21 cellular contexts compared by ENCODE assay signal in genomic region chr18:10168477-10168876, GRCh38.
DNase-seq lines count a peak whose midpoint lies in the region; FAIRE-seq and TF ChIP-seq lines count a peak whose summit lies in the region.
"Had no signal": no experiment of that assay in that cellular context is flagged by ENCODE, and none has a peak within 500 bp of the region (broad histone marks: within the 10 kb centered on the region; RNA-seq: fewer than 3 reads in every experiment).

No MANE protein-coding gene starts in this region.

- DNase-seq in NCI-H1417 (lab: John Stamatoyannopoulos, UW) (peak in 2 of 3 experiments; percentile 12 to 24), NCI-H1417 treated with DMSO at 0.1 percent for 48 hours (lab: John Stamatoyannopoulos, UW) (no peak), NCI-H345 treated with DMSO at 0.1 percent for 48 hours (lab: John Stamatoyannopoulos, UW; ENCODE audit: unreplicated experiment) (peak; percentile 13), endothelial cell of umbilical vein (ENCODE audit: low read depth, low spot score) (peak; percentile 4), HAP-1 (ENCODE audit: low spot score in 2 of 2) (no peak), NCI-H510A (lab: John Stamatoyannopoulos, UW) (no peak), pons (ENCODE audit: low spot score) (no peak)
- DNase-seq: 8988T; AML-193; C1 segment of cervical spinal cord; CD8-positive, alpha-beta T cell; DMS79 treated with DMSO at 0.1 percent for 48 hours; H7; NCI-H1694; NCI-H82; OCI-M1; Right ventricle myocardium superior; SW 1271; T-helper 17 cell had no signal

- no peak overlapping the region for H3K27ac ChIP-seq in endothelial cell of umbilical vein (ENCODE audit: insufficient read depth, low read depth, low read length)

- TF ChIP-seq POLR2A in endothelial cell of umbilical vein (IDR thresholded peaks at IDR 0.05; ENCODE audit: low read depth, low read length) = no peak

- no peak overlapping the region for H2AFZ ChIP-seq in endothelial cell of umbilical vein (ENCODE audit: low read depth, low read length)

- FAIRE-seq in endothelial cell of umbilical vein (lab: Jason Lieb, UNC) = no peak
- FAIRE-seq: D721Med, K562 had no signal

- POLR2A ChIA-PET in endothelial cell of umbilical vein (lab: Charles Lee) = interaction anchor here (0.9 kb wide), 1 partner anchor 101 kb away, joined by 5 read pairs; no protein-coding TSS in a partner anchor

- intact Hi-C loops in endothelial cell of umbilical vein (cut with micrococcal nuclease) = no loop called here

- H3K4me1 ChIP-seq in endothelial cell of umbilical vein (ENCODE audit: control insufficient read depth, extremely low read depth, insufficient read depth, low read length) (peaks cover 27% of the 10 kb centered on the region), HAP-1 (no peaks in the 10 kb centered on the region)

- dilution Hi-C loops in endothelial cell of umbilical vein (cut with MboI; ENCODE audit: extremely low pct_ligation_motif_present, low sequenced_read_pairs) = no loop called here

- no peaks in the 10 kb centered on the region for H4K20me1 ChIP-seq in endothelial cell of umbilical vein (replicated peaks; ENCODE audit: control insufficient read depth, extremely low read depth, insufficient read depth, low read length)

- H3K4me2 ChIP-seq in endothelial cell of umbilical vein (ENCODE audit: insufficient read depth, low read length) = no peak overlapping the region

- CTCF ChIA-PET in endothelial cell of umbilical vein (lab: Charles Lee) = interaction anchor here (1.3 to 1.8 kb wide), 3 partner anchors 13 to 351 kb away, joined by 3 to 5 read pairs (median 4); no protein-coding TSS in a partner anchor

- no TSS peak for BruUV-seq in endothelial cell of umbilical vein (replicated peaks; lab: Mats Ljungman, UMichigan)

- H3K4me3 ChIP-seq in endothelial cell of umbilical vein (replicated peaks in 1 of 3; ENCODE audit: insufficient read depth in 1 of 3, low read depth in 1 of 3, low read length in 3 of 3) (no peak overlapping the region), HAP-1 (no peak overlapping the region)
- H3K4me3 ChIP-seq: K562 had no signal

- H3K9me3 ChIP-seq in endothelial cell of umbilical vein (replicated peaks; ENCODE audit: control insufficient read depth, insufficient read depth, low read length) (no peaks in the 10 kb centered on the region), HAP-1 (no peaks in the 10 kb centered on the region)

- TF ChIP-seq CTCF in endothelial cell of umbilical vein (IDR thresholded peaks at IDR 0.05; ENCODE audit: extremely low read depth in 1 of 2, insufficient read depth in 1 of 2, low read depth in 1 of 2, low read length in 2 of 2) = no peak

- H3K36me3 ChIP-seq in endothelial cell of umbilical vein (ENCODE audit: control insufficient read depth in 2 of 2, extremely low read depth in 1 of 2, insufficient read depth in 2 of 2, low read length in 2 of 2) = no peaks in the 10 kb centered on the region
- no peaks in the 10 kb centered on the region for H3K36me3 ChIP-seq in HAP-1 (replicated peaks)

- no peaks in the 10 kb centered on the region for H3K9me1 ChIP-seq in endothelial cell of umbilical vein (replicated peaks; ENCODE audit: control insufficient read depth, extremely low read depth, insufficient read depth, low read length)

- H3K9ac ChIP-seq in endothelial cell of umbilical vein (replicated peaks; ENCODE audit: extremely low read depth, insufficient read depth, low read length) = no peak overlapping the region

- in situ Hi-C loops in HAP-1 (cut with MboI; ENCODE audit: low sequenced_read_pairs) = no loop called here

- H3K79me2 ChIP-seq in endothelial cell of umbilical vein (ENCODE audit: control insufficient read depth, insufficient read depth, low read length) = no peaks in the 10 kb centered on the region

- no peaks in the 10 kb centered on the region for H3K27me3 ChIP-seq in endothelial cell of umbilical vein (ENCODE audit: control insufficient read depth in 2 of 2, insufficient read depth in 2 of 2, low read length in 2 of 2)
- H3K27me3 ChIP-seq in HAP-1 (ENCODE audit: low read depth) = peaks cover 5% of the 10 kb centered on the region; the same call in 1 of the 2 replicates

TF ChIP-seq in endothelial cell of umbilical vein, 7 proteins besides CTCF, POLR2A, EP300 and RAD21:
- TF ChIP-seq MAX (IDR thresholded peaks at IDR 0.05; ENCODE audit: insufficient read depth, insufficient read length) (no peak), FOS (IDR thresholded peaks at IDR 0.05; ENCODE audit: borderline replicate concordance, insufficient read depth, low read length) (no peak), POLR2AphosphoS5 (IDR thresholded peaks at IDR 0.05; ENCODE audit: insufficient read depth, low read depth, low read length) (no peak), MYC (IDR thresholded peaks at IDR 0.05; ENCODE audit: low read depth, low read length) (no peak), EZH2 (IDR thresholded peaks at IDR 0.05; ENCODE audit: borderline replicate concordance, low read depth, low read length, severe bottlenecking) (no peak), JUN (IDR thresholded peaks at IDR 0.05; ENCODE audit: borderline replicate concordance, insufficient read depth, insufficient read length, low read depth) (no peak), GATA2 (IDR thresholded peaks at IDR 0.05; ENCODE audit: insufficient read depth, insufficient read length, low read depth, low read length) (no peak)

Comparison
In these comparisons a context has a peak if more than half of its experiments do, and no peak if none do; other contexts are left out.
1. DNase-seq: peak in NCI-H1417 (2 of 3), NCI-H345 treated with DMSO at 0.1 percent for 48 hours (single experiment) and endothelial cell of umbilical vein (single experiment); none in NCI-H1417 treated with DMSO at 0.1 percent for 48 hours (single experiment), HAP-1 (0 of 2), NCI-H510A (single experiment) and pons (single experiment).